In the genomic region with DNA sequence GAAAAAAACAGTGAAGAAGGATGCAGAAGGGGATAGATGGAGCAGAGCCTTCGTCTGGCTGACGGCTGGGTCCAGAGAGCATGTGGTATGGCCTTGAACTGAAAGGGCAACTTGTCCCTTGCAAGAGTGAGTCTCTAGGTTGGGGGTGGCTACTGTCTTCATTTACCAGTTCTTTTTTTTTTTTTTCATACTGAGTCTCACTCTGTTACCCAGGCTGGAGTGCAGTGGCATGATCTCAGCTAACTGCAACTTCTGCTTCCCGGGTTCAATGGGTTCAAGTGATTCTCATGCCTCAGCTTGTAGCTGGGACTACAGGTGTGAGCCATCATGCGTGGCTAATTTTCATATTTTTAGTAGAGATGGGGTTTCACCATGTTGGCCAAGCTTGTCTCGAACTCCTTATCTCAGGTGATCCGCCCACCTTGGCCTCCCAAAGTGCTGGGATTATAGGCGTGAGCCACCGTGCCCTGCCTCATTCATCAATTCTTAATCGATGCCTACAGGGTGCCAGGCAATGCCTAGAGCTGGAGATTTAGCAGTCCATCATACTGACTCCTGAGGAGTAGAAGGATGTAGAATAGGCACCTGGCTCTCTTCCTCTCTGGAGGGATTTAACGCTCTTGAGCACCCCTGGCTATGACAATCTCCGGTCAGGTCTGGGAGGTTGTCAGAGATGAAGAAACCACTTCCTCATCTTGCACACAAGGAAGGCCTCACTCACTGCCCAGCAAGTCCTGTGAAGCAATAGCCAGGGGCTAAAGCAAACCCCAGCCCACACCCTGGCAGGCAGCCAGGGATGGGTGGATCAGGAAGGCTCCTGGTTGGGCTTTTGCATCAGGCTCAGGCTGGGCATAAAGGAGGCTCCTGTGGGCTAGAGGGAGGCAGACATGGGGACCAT, we compare ENCODE assay signal across 9 cellular contexts. TPM values are rescaled to one million over a fixed set of nuclear protein-coding genes. Genes with fewer than 3 reads are reported as not detected.
DNase-seq lines count a peak whose midpoint lies in the region; TF ChIP-seq lines count a peak whose summit lies in the region.
"Had no signal": no experiment of that assay in that cellular context is flagged by ENCODE, and none has a peak within 500 bp of the region (broad histone marks: within the 10 kb centered on the region; RNA-seq: fewer than 3 reads in every experiment).

A gene with protein sequence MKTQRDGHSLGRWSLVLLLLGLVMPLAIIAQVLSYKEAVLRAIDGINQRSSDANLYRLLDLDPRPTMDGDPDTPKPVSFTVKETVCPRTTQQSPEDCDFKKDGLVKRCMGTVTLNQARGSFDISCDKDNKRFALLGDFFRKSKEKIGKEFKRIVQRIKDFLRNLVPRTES (plus strand): TSS at position 880 of the 898 bp plus-strand sequence. CDS start 17 bp downstream, at position 897.

- DNase-seq in GM10266 (ENCODE audit: extremely low spot score) (peak; percentile 63), GOT3 (lab: John Stamatoyannopoulos, UW) (peak; percentile 17), NCI-H526 (lab: John Stamatoyannopoulos, UW) (peak; percentile 23 to 44), epithelial cell of prostate (ENCODE audit: low read depth, low spot score) (peak; percentile 88), osteocyte (ENCODE audit: extremely low spot score, unreplicated experiment) (peak; percentile 95), NK-92 (lab: John Stamatoyannopoulos, UW; ENCODE audit: unreplicated experiment) (no peak), AG08395 (ENCODE audit: low spot score) (no peak), coronary artery (ENCODE audit: low spot score) (no peak)

- H3K4me3 ChIP-seq in coronary artery = no peak within 1 kb of the TSS

- TF ChIP-seq CTCF in GM10266 (IDR thresholded peaks at IDR 0.05; ENCODE audit: control insufficient read depth, insufficient read depth, low read depth, missing control alignments) = no peak
- no peak for TF ChIP-seq CTCF in osteocyte (IDR thresholded peaks at IDR 0.05)
- no peak for TF ChIP-seq CTCF in coronary artery (IDR thresholded peaks at IDR 0.05)

- H3K9me3 Mint-ChIP-seq in osteocyte (ENCODE audit: unreplicated experiment) = no peaks in the 10 kb centered on the region

- H3K27ac Mint-ChIP-seq in osteocyte (ENCODE audit: unreplicated experiment) = no peak within 1 kb of the TSS

- H3K4me1 Mint-ChIP-seq in osteocyte (ENCODE audit: unreplicated experiment) = peaks cover 9% of the 10 kb centered on the region

- H3K27ac ChIP-seq in epithelial cell of prostate (peak within 1 kb of the TSS; percentile 87), coronary artery (no peak within 1 kb of the TSS)
- H3K27ac ChIP-seq: KMS-11 had no signal

- H3K4me3 Mint-ChIP-seq in osteocyte (ENCODE audit: unreplicated experiment) = no peak within 1 kb of the TSS

- peaks cover 7% of the 10 kb centered on the region for H3K27me3 Mint-ChIP-seq in osteocyte (ENCODE audit: unreplicated experiment)

- no peaks in the 10 kb centered on the region for H3K36me3 Mint-ChIP-seq in osteocyte (ENCODE audit: unreplicated experiment)

RNA-seq across cellular contexts. Expression of the gene that starts here (rescaled TPM):
- total RNA-seq in osteocyte = not detected in 2 replicates

Comparison
In these comparisons a context has a peak if more than half of its experiments do, and no peak if none do; other contexts are left out.
1. Peak in DNase-seq in osteocyte; RNA of the gene not detected or under 1 TPM.
2. DNase-seq: peak in GM10266 (single experiment), GOT3 (single experiment), NCI-H526 (2 of 2) and epithelial cell of prostate (single experiment); none in NK-92 (single experiment), AG08395 (single experiment) and coronary artery (single experiment).